In genomic region chr16:11251525-11252481, GRCh38 we compare ENCODE assay signal across 9 cellular contexts. TPM values are rescaled to one million over a fixed set of nuclear protein-coding genes. Genes with fewer than 3 reads are reported as not detected.
A peak's percentile ranks its signal among the peaks of the same experiment; 100 is the strongest.
DNase-seq lines count a peak whose midpoint lies in the region; ATAC-seq and TF ChIP-seq lines count a peak whose summit lies in the region.
"Had no signal": no experiment of that assay in that cellular context is flagged by ENCODE, and none has a peak within 500 bp of the region (broad histone marks: within the 10 kb centered on the region; RNA-seq: fewer than 3 reads in every experiment).

No MANE protein-coding gene starts in this region.

- no peaks in the 10 kb centered on the region for H3K9me3 Mint-ChIP-seq in T-helper 1 cell treated with Interleukin-12 subunit alpha and Interleukin-12 subunit beta and Interleukin-4 antibody, amounts not matched to agents 30 μg/mL and 1 μg/mL, for 36 hours
- no peaks in the 10 kb centered on the region for H3K9me3 Mint-ChIP-seq in activated naive CD8-positive, alpha-beta T cell treated with anti-CD3 and anti-CD28 coated beads for 36 hours

- H3K79me2 ChIP-seq in smooth muscle cell (ENCODE audit: low read depth): peaks cover 19% of the 10 kb centered on the region

- no peaks in the 10 kb centered on the region for H3K27me3 ChIP-seq in BLaER1
- no peaks in the 10 kb centered on the region for H3K27me3 ChIP-seq in smooth muscle cell (ENCODE audit: low read depth)

- peak overlapping the region; percentile 93 for H3K27ac Mint-ChIP-seq in T-helper 1 cell treated with Interleukin-12 subunit alpha and Interleukin-12 subunit beta and Interleukin-4 antibody, amounts not matched to agents 30 μg/mL and 1 μg/mL, for 36 hours
- H3K27ac Mint-ChIP-seq in activated naive CD8-positive, alpha-beta T cell treated with anti-CD3 and anti-CD28 coated beads for 36 hours: peak overlapping the region; percentile 96

- peaks cover 18% of the 10 kb centered on the region for H3F3A ChIP-seq in smooth muscle cell (ENCODE audit: low read depth)

- H3K36me3 Mint-ChIP-seq in T-helper 1 cell treated with Interleukin-12 subunit alpha and Interleukin-12 subunit beta and Interleukin-4 antibody, amounts not matched to agents 30 μg/mL and 1 μg/mL, for 36 hours (ENCODE audit: low read depth): peaks cover 50% of the 10 kb centered on the region
- H3K36me3 Mint-ChIP-seq in activated naive CD8-positive, alpha-beta T cell treated with anti-CD3 and anti-CD28 coated beads for 36 hours: peaks cover 48% of the 10 kb centered on the region

- H3K4me3 ChIP-seq in BLaER1 (no peak overlapping the region), smooth muscle cell (no peak overlapping the region)

- no peak for TF ChIP-seq CTCF in smooth muscle cell (IDR thresholded peaks at IDR 0.05; ENCODE audit: borderline replicate concordance, insufficient read depth, poor library complexity, severe bottlenecking)

- H3K9me3 ChIP-seq in BLaER1 (no peaks in the 10 kb centered on the region), smooth muscle cell (replicated peaks; ENCODE audit: low read depth) (no peaks in the 10 kb centered on the region)

- no peak overlapping the region for H2AFZ ChIP-seq in smooth muscle cell (ENCODE audit: low read depth)

- H3K27me3 Mint-ChIP-seq in T-helper 1 cell treated with Interleukin-12 subunit alpha and Interleukin-12 subunit beta and Interleukin-4 antibody, amounts not matched to agents 30 μg/mL and 1 μg/mL, for 36 hours (ENCODE audit: low read depth): no peaks in the 10 kb centered on the region
- H3K27me3 Mint-ChIP-seq in activated naive CD8-positive, alpha-beta T cell treated with anti-CD3 and anti-CD28 coated beads for 36 hours: no peaks in the 10 kb centered on the region

- H3K27ac ChIP-seq in BLaER1 (0 out of 2 replicates have a peak overlapping the region, but pooled peaks have one; percentile 35), smooth muscle cell (ENCODE audit: low read depth) (no peak overlapping the region)

- peak overlapping the region; percentile 98 for H3K4me3 Mint-ChIP-seq in T-helper 1 cell treated with Interleukin-12 subunit alpha and Interleukin-12 subunit beta and Interleukin-4 antibody, amounts not matched to agents 30 μg/mL and 1 μg/mL, for 36 hours
- H3K4me3 Mint-ChIP-seq in activated naive CD8-positive, alpha-beta T cell treated with anti-CD3 and anti-CD28 coated beads for 36 hours: peak overlapping the region; percentile 96

- H3K4me1 ChIP-seq in BLaER1: peaks cover 52% of the 10 kb centered on the region
- peaks cover 10% of the 10 kb centered on the region for H3K4me1 ChIP-seq in smooth muscle cell (ENCODE audit: low read depth)

- H3K36me3 ChIP-seq in BLaER1: no peaks in the 10 kb centered on the region
- no peaks in the 10 kb centered on the region for H3K36me3 ChIP-seq in smooth muscle cell (ENCODE audit: low read depth)

- DNase-seq in activated naive CD8-positive, alpha-beta T cell treated with anti-CD3 and anti-CD28 coated beads for 36 hours: peak; percentile 80
- DNase-seq in smooth muscle cell (lab: John Stamatoyannopoulos, UW; ENCODE audit: unreplicated experiment) (no peak), RKO (ENCODE audit: low spot score) (no peak), DMS 273 (lab: John Stamatoyannopoulos, UW; ENCODE audit: unreplicated experiment) (no peak)

- peak overlapping the region; percentile 20; the same call in 1 of the 2 replicates for H3K9ac ChIP-seq in BLaER1
- H3K9ac ChIP-seq in smooth muscle cell (ENCODE audit: low read depth): no peak overlapping the region

- WGBS in smooth muscle cell (ENCODE audit: low lambda C conversion rate): 65% methylated on average over 18 of the region's 18 CpGs

- H3K4me1 Mint-ChIP-seq in T-helper 1 cell treated with Interleukin-12 subunit alpha and Interleukin-12 subunit beta and Interleukin-4 antibody, amounts not matched to agents 30 μg/mL and 1 μg/mL, for 36 hours (ENCODE audit: low read depth): peaks cover 43% of the 10 kb centered on the region
- peaks cover 38% of the 10 kb centered on the region for H3K4me1 Mint-ChIP-seq in activated naive CD8-positive, alpha-beta T cell treated with anti-CD3 and anti-CD28 coated beads for 36 hours

- peak overlapping the region; percentile 98 for H3K4me2 ChIP-seq in BLaER1
- peak overlapping the region; percentile 95 for H3K4me2 ChIP-seq in smooth muscle cell

- H4K20me1 ChIP-seq in BLaER1: peaks cover 46% of the 10 kb centered on the region
- peaks cover 35% of the 10 kb centered on the region for H4K20me1 ChIP-seq in smooth muscle cell (ENCODE audit: low read depth)

- ATAC-seq in GM21447 (IDR thresholded peaks at IDR 0.05; ENCODE audit: unreplicated experiment) (no peak), HG02885 (IDR thresholded peaks at IDR 0.05; ENCODE audit: poor library complexity, unreplicated experiment) (no peak)

RNA-seq across cellular contexts. Expression of gene SOCS1, which starts 4.2 kb away (rescaled TPM):
- total RNA-seq in activated naive CD8-positive, alpha-beta T cell treated with anti-CD3 and anti-CD28 coated beads for 36 hours: 10 to 100 TPM; 30.8 to 32.9 TPM
- 3.5 and 6.1 TPM in 2 replicates for total RNA-seq in smooth muscle cell
- 17.6 and 18.7 TPM in 2 replicates for polyA plus RNA-seq in smooth muscle cell

RNA-seq across cellular contexts. Expression of gene TNP2, which starts 17.3 kb away (rescaled TPM):
- total RNA-seq in activated naive CD8-positive, alpha-beta T cell treated with anti-CD3 and anti-CD28 coated beads for 36 hours: not detected
- total RNA-seq in smooth muscle cell: not detected in 2 replicates
- not detected in 2 replicates for polyA plus RNA-seq in smooth muscle cell
- total RNA-seq: myocyte had no signal

RNA-seq across cellular contexts. Expression of gene PRM3, which starts 21.6 kb away (rescaled TPM):
- total RNA-seq in activated naive CD8-positive, alpha-beta T cell treated with anti-CD3 and anti-CD28 coated beads for 36 hours: not detected
- total RNA-seq in smooth muscle cell: not detected in 2 replicates
- polyA plus RNA-seq in smooth muscle cell: not detected in 2 replicates
- total RNA-seq: myocyte had no signal

RNA-seq across cellular contexts. Expression of gene PRM2, which starts 24.5 kb away (rescaled TPM):
- total RNA-seq in activated naive CD8-positive, alpha-beta T cell treated with anti-CD3 and anti-CD28 coated beads for 36 hours: not detected
- total RNA-seq in smooth muscle cell: not detected in 2 replicates
- polyA plus RNA-seq in smooth muscle cell: not detected in 2 replicates
- total RNA-seq: myocyte had no signal

RNA-seq across cellular contexts. Expression of gene PRM1, which starts 29.3 kb away (rescaled TPM):
- not detected for total RNA-seq in activated naive CD8-positive, alpha-beta T cell treated with anti-CD3 and anti-CD28 coated beads for 36 hours
- not detected in 2 replicates for total RNA-seq in smooth muscle cell
- polyA plus RNA-seq in smooth muscle cell: not detected in 2 replicates
- total RNA-seq: myocyte had no signal
